1 cellular context compared by ENCODE assay signal in genomic region chr9:93591706-93592388, GRCh38.
TF ChIP-seq lines count a peak whose summit lies in the region.

No MANE protein-coding gene starts in this region.

TF ChIP-seq in GM23338, 12 proteins besides CTCF, POLR2A, EP300 and RAD21 (continued from another document):
- no peak for TF ChIP-seq REST (IDR thresholded peaks at IDR 0.05; ENCODE audit: unreplicated experiment)
- TF ChIP-seq NANOG (IDR thresholded peaks at IDR 0.05; ENCODE audit: borderline replicate concordance): no peak
- TF ChIP-seq ZNF331 (CRISPR knock-in tag; IDR thresholded peaks at IDR 0.05; ENCODE audit: low read depth): no peak
- no peak for TF ChIP-seq POLR2AphosphoS5 (IDR thresholded peaks at IDR 0.05; ENCODE audit: low read depth)
- TF ChIP-seq EZH2 (IDR thresholded peaks at IDR 0.05; ENCODE audit: low read depth, unreplicated experiment): no peak
- TF ChIP-seq ZNF462 (CRISPR knock-in tag; IDR thresholded peaks at IDR 0.05): no peak
- TF ChIP-seq EZH2phosphoT487 (IDR thresholded peaks at IDR 0.05; ENCODE audit: unreplicated experiment): no peak
- TF ChIP-seq JUNB (IDR thresholded peaks at IDR 0.05; ENCODE audit: unreplicated experiment): no peak
- no peak for TF ChIP-seq ETS1 (IDR thresholded peaks at IDR 0.05)
